In genomic region chr12:54030889-54031860, GRCh38 we compare ENCODE assay signal across 12 cellular contexts. TPM values are rescaled to one million over a fixed set of nuclear protein-coding genes. Genes with fewer than 3 reads are reported as not detected.
DNase-seq lines count a peak whose midpoint lies in the region; ATAC-seq, FAIRE-seq and TF ChIP-seq lines count a peak whose summit lies in the region.
"Had no signal": no experiment of that assay in that cellular context is flagged by ENCODE, and none has a peak within 500 bp of the region (broad histone marks: within the 10 kb centered on the region; RNA-seq: fewer than 3 reads in every experiment).

No MANE protein-coding gene starts in this region.

- peaks cover 88% of the 10 kb centered on the region for H3K27me3 Mint-ChIP-seq in neural progenitor cell (ENCODE audit: insufficient read depth, low read depth)

- H3K4me1 ChIP-seq in ACC112 (ENCODE audit: control insufficient read depth, insufficient read depth, low read length, unreplicated experiment) (peaks cover 11% of the 10 kb centered on the region), fibroblast of lung (ENCODE audit: control insufficient read depth, extremely low read depth, insufficient read depth, low read length) (peaks cover 2% of the 10 kb centered on the region), neural progenitor cell (no peaks in the 10 kb centered on the region)

- H3K79me2 ChIP-seq in ACC112 (ENCODE audit: control insufficient read depth, insufficient read depth, low read length, unreplicated experiment) (no peaks in the 10 kb centered on the region), fibroblast of lung (ENCODE audit: control insufficient read depth, insufficient read depth, low read length) (no peaks in the 10 kb centered on the region), neural progenitor cell (ENCODE audit: low read depth) (no peaks in the 10 kb centered on the region)

- no peak for TF ChIP-seq CTCF in fibroblast of lung (conservative IDR thresholded peaks at IDR 0.05 in 1 of 2, IDR thresholded peaks at IDR 0.05 in 1 of 2; ENCODE audit: low read depth in 1 of 2, low read length in 2 of 2)
- no peak for TF ChIP-seq CTCF in neural progenitor cell (IDR thresholded peaks at IDR 0.05)

- H3K27ac ChIP-seq in ACC112 (ENCODE audit: low read depth, low read length) (peak overlapping the region; percentile 36), fibroblast of lung (ENCODE audit: insufficient read depth, low read length) (no peak overlapping the region), neural progenitor cell (no peak overlapping the region)
- H3K27ac ChIP-seq: thyroid gland had no signal

- no peak for TF ChIP-seq POLR2A in GM12892 (IDR thresholded peaks at IDR 0.05; ENCODE audit: low read depth, low read length)

- H3F3A ChIP-seq in neural progenitor cell (ENCODE audit: low read depth), result no peaks in the 10 kb centered on the region

- ATAC-seq in GM21737 (IDR thresholded peaks at IDR 0.05; ENCODE audit: unreplicated experiment), result no peak
- no peak for ATAC-seq in HG02973 (IDR thresholded peaks at IDR 0.05; ENCODE audit: unreplicated experiment)
- ATAC-seq: left colon had no signal

- no peaks in the 10 kb centered on the region for H3K36me3 Mint-ChIP-seq in neural progenitor cell

- H3K9me3 ChIP-seq in fibroblast of lung (ENCODE audit: control insufficient read depth, insufficient read depth, low read depth, low read length) (no peaks in the 10 kb centered on the region), neural progenitor cell (ENCODE audit: low read depth) (no peaks in the 10 kb centered on the region)
- H3K9me3 ChIP-seq: thyroid gland had no signal

- DNase-seq in SK-N-DZ (ENCODE audit: low spot score) (peak; percentile 63), fibroblast of lung (ENCODE audit: low read depth in 2 of 2) (peak; percentile 21 to 32), neural progenitor cell (ENCODE audit: low spot score) (peak; percentile 70), GM12892 (ENCODE audit: insufficient read length) (no peak), SW 1271 (lab: John Stamatoyannopoulos, UW) (no peak)
- DNase-seq: DMS79, MM.1S, thyroid gland had no signal

- H4K20me1 ChIP-seq in fibroblast of lung (ENCODE audit: control insufficient read depth, extremely low read depth, insufficient read depth, low read length), result no peaks in the 10 kb centered on the region
- peaks cover 89% of the 10 kb centered on the region for H4K20me1 ChIP-seq in neural progenitor cell (ENCODE audit: low read depth)

- no peak overlapping the region for H3K4me3 Mint-ChIP-seq in neural progenitor cell

- H2AFZ ChIP-seq in ACC112 (ENCODE audit: low read length, unreplicated experiment) (peak overlapping the region; percentile 72), fibroblast of lung (ENCODE audit: low read length) (no peak overlapping the region), neural progenitor cell (replicated peaks) (no peak overlapping the region)

- H3K4me2 ChIP-seq in fibroblast of lung (ENCODE audit: extremely low read depth, insufficient read depth, low read length) (no peak overlapping the region), neural progenitor cell (no peak overlapping the region)

- no peak overlapping the region for H3K9ac ChIP-seq in fibroblast of lung (ENCODE audit: insufficient read depth, low read length)
- H3K9ac ChIP-seq in neural progenitor cell, result no peak overlapping the region

- no peak for FAIRE-seq in GM12892 (lab: Jason Lieb, UNC)

- no peaks in the 10 kb centered on the region for H3K4me1 Mint-ChIP-seq in neural progenitor cell

- H3K4me3 ChIP-seq in ACC112 (ENCODE audit: low read depth, low read length) (peak overlapping the region; percentile 71), fibroblast of lung (replicated peaks in 1 of 4; ENCODE audit: control extremely low read depth in 1 of 4, insufficient read depth in 1 of 4, low read depth in 3 of 4, low read length in 4 of 4) (no peak overlapping the region), neural progenitor cell (no peak overlapping the region)
- H3K4me3 ChIP-seq: thyroid gland had no signal

- H3K27me3 ChIP-seq in ACC112 (ENCODE audit: insufficient read depth, low read length), result no peaks in the 10 kb centered on the region
- H3K27me3 ChIP-seq in fibroblast of lung (ENCODE audit: control insufficient read depth, insufficient read depth, low read length), result peaks cover 44% of the 10 kb centered on the region
- peaks cover 100% of the 10 kb centered on the region for H3K27me3 ChIP-seq in neural progenitor cell

- no peak overlapping the region for H3K27ac Mint-ChIP-seq in neural progenitor cell

- H3K36me3 ChIP-seq in ACC112 (ENCODE audit: insufficient read depth, low read length) (no peaks in the 10 kb centered on the region), fibroblast of lung (ENCODE audit: control insufficient read depth, insufficient read depth, low read length) (no peaks in the 10 kb centered on the region), neural progenitor cell (no peaks in the 10 kb centered on the region)
- H3K36me3 ChIP-seq: thyroid gland had no signal

- H3K9me3 Mint-ChIP-seq in neural progenitor cell, result peaks cover 13% of the 10 kb centered on the region

RNA-seq across cellular contexts. Expression of gene HOXC5, which starts 1.7 kb away (rescaled TPM):
- polyA plus RNA-seq in SK-N-DZ (2014; cell fraction: cytosol; rRNA removed), result 1.6 TPM in 1 of 2 replicates, not detected in the other
- polyA plus RNA-seq in SK-N-DZ (2014; cell fraction: nucleus; rRNA removed), result 0.09 TPM in 1 of 2 replicates, not detected in the other
- total RNA-seq in fibroblast of lung (under 0.01 TPM in 1 of 2 replicates, not detected in the other), neural progenitor cell (ENCODE audit: low replicate concordance) (not detected in 2 replicates)
- 0.07 and 0.40 TPM in 2 replicates for polyA plus RNA-seq in fibroblast of lung
- polyA plus RNA-seq in fibroblast of lung (2012), result 0.22 and 0.65 TPM in 2 replicates
- polyA minus RNA-seq in fibroblast of lung (ENCODE audit: low replicate concordance), result not detected in 2 replicates
- not detected for polyA plus RNA-seq in GM12892 (2012; ENCODE audit: missing spikeins)
- total RNA-seq: left colon had no signal

RNA-seq across cellular contexts. Expression of gene HOXC6, which starts 2.9 kb away (rescaled TPM):
- 0.68 and 0.74 TPM in 2 replicates for polyA plus RNA-seq in SK-N-DZ (2014; cell fraction: cytosol; rRNA removed)
- 0.87 TPM in 1 of 2 replicates, not detected in the other for polyA plus RNA-seq in SK-N-DZ (2014; cell fraction: nucleus; rRNA removed)
- 0.17 and 0.51 TPM in 2 replicates for total RNA-seq in fibroblast of lung
- polyA plus RNA-seq in fibroblast of lung, result 0.52 and 1.9 TPM in 2 replicates
- polyA plus RNA-seq in fibroblast of lung (2012), result 1.0 and 2.5 TPM in 2 replicates
- 4.6 TPM in 1 of 2 replicates, not detected in the other for polyA minus RNA-seq in fibroblast of lung (ENCODE audit: low replicate concordance)
- total RNA-seq in neural progenitor cell (ENCODE audit: low replicate concordance), result not detected in 2 replicates
- not detected for polyA plus RNA-seq in GM12892 (2012; ENCODE audit: missing spikeins)
- total RNA-seq: left colon, thyroid gland had no signal

RNA-seq across cellular contexts. Expression of gene HOXC8, which starts 22.4 kb away (rescaled TPM):
- not detected in 2 replicates for polyA plus RNA-seq in SK-N-DZ (2014; cell fraction: cytosol; rRNA removed)
- polyA plus RNA-seq in SK-N-DZ (2014; cell fraction: nucleus; rRNA removed), result not detected in 2 replicates
- total RNA-seq in fibroblast of lung, result under 0.01 TPM in 1 of 2 replicates, not detected in the other
- polyA plus RNA-seq in fibroblast of lung, result 0.49 and 2.1 TPM in 2 replicates
- polyA plus RNA-seq in fibroblast of lung (2012), result 0.50 and 2.2 TPM in 2 replicates
- 1.7 TPM in 1 of 2 replicates, not detected in the other for polyA minus RNA-seq in fibroblast of lung (ENCODE audit: low replicate concordance)
- not detected in 2 replicates for total RNA-seq in neural progenitor cell (ENCODE audit: low replicate concordance)
- not detected for polyA plus RNA-seq in GM12892 (2012; ENCODE audit: missing spikeins)
- total RNA-seq: left colon, thyroid gland had no signal

RNA-seq across cellular contexts. Expression of gene HOXC4, which starts 22.5 kb away (rescaled TPM):
- 4.8 and 5.1 TPM in 2 replicates for polyA plus RNA-seq in SK-N-DZ (2014; cell fraction: cytosol; rRNA removed)
- 3.3 and 7.9 TPM in 2 replicates for polyA plus RNA-seq in SK-N-DZ (2014; cell fraction: nucleus; rRNA removed)
- 0.17 and 0.26 TPM in 2 replicates for total RNA-seq in fibroblast of lung
- 0.17 and 0.98 TPM in 2 replicates for polyA plus RNA-seq in fibroblast of lung
- 0.91 and 2.5 TPM in 2 replicates for polyA plus RNA-seq in fibroblast of lung (2012)
- 1.5 TPM in 1 of 2 replicates, not detected in the other for polyA minus RNA-seq in fibroblast of lung (ENCODE audit: low replicate concordance)
- total RNA-seq in neural progenitor cell (ENCODE audit: low replicate concordance), result not detected in 2 replicates
- 3.5 TPM for polyA plus RNA-seq in GM12892 (2012; ENCODE audit: missing spikeins)

RNA-seq across cellular contexts. Expression of gene HOXC9, which starts 31.2 kb away (rescaled TPM):
- polyA plus RNA-seq in SK-N-DZ (2014; cell fraction: cytosol; rRNA removed), result 1.4 TPM in 1 of 2 replicates, not detected in the other
- 0.25 TPM in 1 of 2 replicates, not detected in the other for polyA plus RNA-seq in SK-N-DZ (2014; cell fraction: nucleus; rRNA removed)
- total RNA-seq in fibroblast of lung (0.26 TPM in 1 of 2 replicates, not detected in the other), neural progenitor cell (ENCODE audit: low replicate concordance) (not detected in 2 replicates)
- 0.21 and 0.24 TPM in 2 replicates for polyA plus RNA-seq in fibroblast of lung
- 0.22 and 0.54 TPM in 2 replicates for polyA plus RNA-seq in fibroblast of lung (2012)
- not detected in 2 replicates for polyA minus RNA-seq in fibroblast of lung (ENCODE audit: low replicate concordance)
- polyA plus RNA-seq in GM12892 (2012; ENCODE audit: missing spikeins), result not detected
- total RNA-seq: left colon had no signal

Comparison
In these comparisons a context has a peak if more than half of its experiments do, and no peak if none do; other contexts are left out.
1. DNase-seq: peak in SK-N-DZ (single experiment), fibroblast of lung (2 of 2) and neural progenitor cell (single experiment); none in GM12892 (single experiment) and SW 1271 (0 of 2).